ENCODE assay signal across 25 cellular contexts in genomic region chr4:106601519-106601918, GRCh38.
"Had no signal": no experiment of that assay in that cellular context is flagged by ENCODE, and none has a peak within 500 bp of the region (broad histone marks: within the 10 kb centered on the region; RNA-seq: fewer than 3 reads in every experiment).

No MANE protein-coding gene starts in this region.

- H3K4me1 ChIP-seq: adrenal gland, colonic mucosa, heart left ventricle, left lung, thyroid gland, upper lobe of right lung had no signal

- ATAC-seq: activated CD8-positive, alpha-beta T cell treated with anti-CD3 and anti-CD28 coated beads, Interleukin-2, amount 10 ng/mL, durations not matched to agents 7 days and 5 days; effector memory CD8-positive, alpha-beta T cell; esophagus mucosa; heart left ventricle; left lung; naive thymus-derived CD8-positive, alpha-beta T cell; stimulated activated naive CD8-positive, alpha-beta T cell treated with anti-CD3 and anti-CD28 coated beads, Interleukin-15, Interleukin-2, amounts not matched to agents 100 U/mL and 50 U/mL, for 24 hours; upper lobe of right lung had no signal

- H3K36me3 Mint-ChIP-seq: activated naive CD8-positive, alpha-beta T cell; naive thymus-derived CD8-positive, alpha-beta T cell had no signal

- H3K27me3 Mint-ChIP-seq: activated naive CD8-positive, alpha-beta T cell; effector memory CD8-positive, alpha-beta T cell; naive thymus-derived CD8-positive, alpha-beta T cell; progenitor cell of endocrine pancreas had no signal

- DNase-seq: activated CD4-positive, alpha-beta T cell treated with anti-CD3 and anti-CD28 coated beads for 1 hour; activated CD4-positive, alpha-beta T cell treated with anti-CD3 and anti-CD28 coated beads, Interleukin-2, amount 50 U/mL, for 1 hour; activated CD8-positive, alpha-beta T cell treated with anti-CD3 and anti-CD28 coated beads, Interleukin-2, amount 10 ng/mL, durations not matched to agents 7 days and 5 days; activated gamma-delta T cell treated with Interleukin-2 at 50 U/mL for 16 hours; adrenal gland; colonic mucosa; dorsolateral prefrontal cortex; effector memory CD8-positive, alpha-beta T cell; heart left ventricle; kidney; left lung; naive thymus-derived CD8-positive, alpha-beta T cell; retina; stimulated activated CD4-positive, alpha-beta T cell treated with anti-CD3 and anti-CD28 coated beads, Interleukin-12 subunit alpha, Interleukin-12 subunit beta, amount 100 ng/mL, for 4 hours; stimulated activated CD4-positive, alpha-beta T cell treated with anti-CD3 and anti-CD28 coated beads, Interleukin-4, amount 100 ng/mL, for 4 hours; stimulated activated naive CD8-positive, alpha-beta T cell treated with anti-CD3 and anti-CD28 coated beads, Interleukin-15, Interleukin-2, amounts not matched to agents 100 U/mL and 50 U/mL, for 24 hours; thyroid gland; upper lobe of right lung had no signal

- FAIRE-seq: bronchial epithelial cell, endothelial cell of umbilical vein, kidney had no signal

- H3K36me3 ChIP-seq: adrenal gland, colonic mucosa, heart left ventricle, left lung, thyroid gland, upper lobe of right lung had no signal

- H3K9me3 ChIP-seq: adrenal gland, colonic mucosa, heart left ventricle, thyroid gland, upper lobe of right lung had no signal

- H3K9me3 Mint-ChIP-seq: effector memory CD8-positive, alpha-beta T cell; T-helper 2 cell treated with Interferon-gamma antibody and Interleukin-4, amounts not matched to agents 5 μg/mL and 100 μg/mL, for 36 hours had no signal

- H3K4me3 Mint-ChIP-seq: activated CD8-positive, alpha-beta T cell treated with anti-CD3 and anti-CD28 coated beads, Interleukin-2, amount 10 ng/mL, durations not matched to agents 7 days and 5 days; activated naive CD8-positive, alpha-beta T cell; effector memory CD8-positive, alpha-beta T cell; naive thymus-derived CD8-positive, alpha-beta T cell; T-helper 2 cell treated with Interferon-gamma antibody and Interleukin-4, amounts not matched to agents 5 μg/mL and 100 μg/mL, for 36 hours had no signal

- H3K4me3 ChIP-seq: adrenal gland, colonic mucosa, dorsolateral prefrontal cortex, heart left ventricle, left lung, lung, thyroid gland, upper lobe of right lung had no signal

- H3K4me1 Mint-ChIP-seq: naive thymus-derived CD8-positive, alpha-beta T cell had no signal

- H3K27ac ChIP-seq: adrenal gland, colonic mucosa, dorsolateral prefrontal cortex, heart left ventricle, left lung, thyroid gland, upper lobe of right lung had no signal

- H3K27me3 ChIP-seq: adrenal gland, colonic mucosa, heart left ventricle, left lung, thyroid gland, upper lobe of right lung had no signal

- H3K27ac Mint-ChIP-seq: activated CD8-positive, alpha-beta T cell treated with anti-CD3 and anti-CD28 coated beads, Interleukin-2, amount 10 ng/mL, durations not matched to agents 7 days and 5 days; activated naive CD8-positive, alpha-beta T cell; effector memory CD8-positive, alpha-beta T cell; naive thymus-derived CD8-positive, alpha-beta T cell; progenitor cell of endocrine pancreas; T-helper 2 cell treated with Interferon-gamma antibody and Interleukin-4, amounts not matched to agents 5 μg/mL and 100 μg/mL, for 36 hours had no signal
